ENCODE assay signal across 12 cellular contexts in the genomic region with DNA sequence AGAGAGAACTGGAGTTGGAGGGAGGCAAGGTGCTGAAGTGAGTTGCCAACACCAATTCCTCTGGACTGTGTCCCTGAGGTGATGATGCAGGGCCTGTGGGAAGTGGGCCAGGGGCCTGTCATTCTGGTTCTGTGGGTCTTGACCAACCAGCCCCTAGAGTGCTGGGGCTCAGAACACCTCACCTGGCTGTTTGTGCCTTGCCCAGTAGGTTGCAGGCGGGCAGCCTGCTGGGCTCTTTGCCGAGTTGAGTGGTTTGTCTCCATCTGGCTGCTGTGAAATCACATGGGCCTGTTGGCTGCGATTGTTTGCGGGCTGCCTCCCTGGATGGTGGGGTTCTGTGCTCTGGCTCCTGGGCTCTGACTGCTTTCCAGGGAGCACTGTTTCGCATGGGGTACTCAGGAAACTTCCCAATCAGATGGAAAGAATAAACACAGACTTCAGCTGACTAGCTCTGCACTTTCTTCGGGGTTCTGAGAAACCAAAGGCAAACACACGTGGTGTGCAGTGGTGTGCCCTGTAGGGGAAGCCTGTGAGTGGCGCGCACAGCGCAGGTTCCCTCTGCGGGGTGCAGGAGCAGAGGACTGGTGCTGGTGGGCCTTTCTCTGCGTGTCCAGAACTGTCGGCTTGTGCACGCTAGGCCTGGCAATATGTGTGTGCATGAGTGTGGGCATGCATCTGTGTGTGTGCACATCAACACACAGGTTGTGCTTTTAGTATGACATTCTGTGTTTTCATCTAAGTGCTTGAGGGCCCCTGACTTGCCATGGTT.
DNase-seq lines count a peak whose midpoint lies in the region; ATAC-seq and TF ChIP-seq lines count a peak whose summit lies in the region.
"Had no signal": no experiment of that assay in that cellular context is flagged by ENCODE, and none has a peak within 500 bp of the region (broad histone marks: within the 10 kb centered on the region; RNA-seq: fewer than 3 reads in every experiment).

No MANE protein-coding gene starts in this region.

- 79% methylated on average over 14 of the region's 14 CpGs for WGBS in hepatocyte (ENCODE audit: low lambda C conversion rate, missing lambda C conversion rate)

- no peak overlapping the region for H3K27ac Mint-ChIP-seq in Caco-2 (ENCODE audit: unreplicated experiment)

- no peaks in the 10 kb centered on the region for H3K79me2 ChIP-seq in hepatocyte

- ATAC-seq in GM19023 (IDR thresholded peaks at IDR 0.05; ENCODE audit: unreplicated experiment) = peak; percentile 6

- H3K4me1 ChIP-seq in hepatocyte (ENCODE audit: insufficient read depth) = peaks cover 33% of the 10 kb centered on the region
- H3K4me1 ChIP-seq in Caco-2 = peaks cover 30% of the 10 kb centered on the region
- H3K4me1 ChIP-seq: uterus had no signal

- TF ChIP-seq CTCF in hepatocyte (IDR thresholded peaks at IDR 0.05; ENCODE audit: poor library complexity) (no peak), Caco-2 (IDR thresholded peaks at IDR 0.05; ENCODE audit: insufficient read depth in 1 of 2, low read depth in 1 of 2, low read length in 1 of 2, severe bottlenecking in 1 of 2, unreplicated experiment in 1 of 2) (no peak), foreskin fibroblast (IDR thresholded peaks at IDR 0.05; ENCODE audit: low read depth, low read length) (no peak)

- POLR2A ChIA-PET in Caco-2 (lab: Charles Lee) = no interaction called here

- DNase-seq in NCI-H446 (lab: John Stamatoyannopoulos, UW) (peak; percentile 75 to 87), hepatocyte (ENCODE audit: low spot score) (peak; percentile 46), pons (ENCODE audit: low spot score) (peak; percentile 87), Caco-2 (no peak), NCI-H1417 treated with DMSO at 0.1 percent for 48 hours (lab: John Stamatoyannopoulos, UW) (no peak), foreskin fibroblast (no peak)
- DNase-seq in stimulated activated CD4-positive, alpha-beta T cell treated with anti-CD3 and anti-CD28 coated beads, Interleukin-2, amount 100 ng/mL, for 48 hours = no peak
- DNase-seq: OCI-M1 had no signal

- intact Hi-C loops in Caco-2 (cut with micrococcal nuclease; ENCODE audit: unreplicated experiment) = no loop called here

- H3K36me3 Mint-ChIP-seq in Caco-2 (ENCODE audit: insufficient read depth, unreplicated experiment) = no peaks in the 10 kb centered on the region
- H3K36me3 Mint-ChIP-seq: brain had no signal

- no TSS peak for BruUV-seq in Caco-2 (replicated peaks; lab: Mats Ljungman, UMichigan)

- H3K9me3 Mint-ChIP-seq in Caco-2 (ENCODE audit: unreplicated experiment) = no peaks in the 10 kb centered on the region

- no peaks in the 10 kb centered on the region for H3K9me3 ChIP-seq in hepatocyte (ENCODE audit: low read depth)
- H3K9me3 ChIP-seq in Caco-2 = no peaks in the 10 kb centered on the region
- H3K9me3 ChIP-seq: uterus had no signal

- H3K9me2 ChIP-seq in hepatocyte (replicated peaks; ENCODE audit: insufficient read depth) = no peaks in the 10 kb centered on the region

- no peak overlapping the region for H3K4me3 ChIP-seq in hepatocyte
- no peak overlapping the region for H3K4me3 ChIP-seq in Caco-2 (ENCODE audit: low read depth, low read length)
- H3K4me3 ChIP-seq in foreskin fibroblast (ENCODE audit: low read depth in 1 of 2, low read length in 2 of 2) = no peak overlapping the region
- H3K4me3 ChIP-seq: uterus had no signal

- H4K20me1 ChIP-seq in hepatocyte (ENCODE audit: insufficient read depth, poor library complexity, severe bottlenecking) = no peaks in the 10 kb centered on the region

- H3K27ac ChIP-seq in hepatocyte = peak overlapping the region; percentile 82
- H3K27ac ChIP-seq: epithelial cell of prostate, uterus had no signal

- H3K4me2 ChIP-seq in hepatocyte = peak overlapping the region; percentile 5

- H3K4me3 Mint-ChIP-seq in Caco-2 (ENCODE audit: unreplicated experiment) = no peak overlapping the region
- H3K4me3 Mint-ChIP-seq: brain had no signal

- CTCF ChIA-PET in Caco-2 (lab: Charles Lee) = no interaction called here

- H3K27me3 Mint-ChIP-seq in Caco-2 (ENCODE audit: insufficient read depth, unreplicated experiment) = no peaks in the 10 kb centered on the region

- no peak overlapping the region for H2AFZ ChIP-seq in hepatocyte

- no peaks in the 10 kb centered on the region for H3K36me3 ChIP-seq in hepatocyte (replicated peaks; ENCODE audit: insufficient read depth, low read depth)
- no peaks in the 10 kb centered on the region for H3K36me3 ChIP-seq in Caco-2 (ENCODE audit: control insufficient read depth, insufficient read depth, low read length)
- H3K36me3 ChIP-seq: uterus had no signal

- H3K27me3 ChIP-seq in hepatocyte = no peaks in the 10 kb centered on the region
- no peaks in the 10 kb centered on the region for H3K27me3 ChIP-seq in Caco-2 (replicated peaks; ENCODE audit: control insufficient read depth, insufficient read depth, low read length)
- H3K27me3 ChIP-seq: uterus had no signal

- peaks cover 7% of the 10 kb centered on the region for H3K4me1 Mint-ChIP-seq in Caco-2 (ENCODE audit: low read depth, unreplicated experiment)

Comparison
In these comparisons a context has a peak if more than half of its experiments do, and no peak if none do; other contexts are left out.
1. DNase-seq: peak in NCI-H446 (2 of 2), hepatocyte (single experiment) and pons (single experiment); none in Caco-2 (0 of 2), NCI-H1417 treated with DMSO at 0.1 percent for 48 hours (single experiment), foreskin fibroblast (0 of 2) and stimulated activated CD4-positive, alpha-beta T cell treated with anti-CD3 and anti-CD28 coated beads, Interleukin-2, amount 100 ng/mL, for 48 hours (0 of 2).